In the genomic region with DNA sequence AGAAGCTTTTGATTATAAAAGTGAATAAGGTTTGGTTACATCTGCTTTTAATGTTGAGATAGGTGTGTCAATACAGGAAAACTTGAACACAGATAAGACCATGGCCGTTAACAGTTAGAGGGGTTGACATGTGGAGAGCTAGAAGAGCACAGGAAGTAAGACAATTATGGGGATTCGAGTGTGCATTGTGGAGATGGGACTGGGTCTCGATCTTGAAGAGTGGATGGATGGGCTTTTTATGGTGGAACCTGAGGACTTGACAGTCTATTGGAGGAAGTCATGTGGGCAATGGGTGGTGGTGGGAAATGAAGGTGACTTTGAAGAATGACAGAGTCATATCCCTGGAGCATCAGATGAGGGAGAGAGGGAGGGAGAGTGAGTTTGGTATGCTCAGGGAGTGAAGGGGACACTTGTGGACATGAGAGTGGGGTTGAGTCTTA, we compare ENCODE assay signal across 18 cellular contexts. TPM values are rescaled to one million over a fixed set of nuclear protein-coding genes. Genes with fewer than 3 reads are reported as not detected.
DNase-seq lines count a peak whose midpoint lies in the region; ATAC-seq, FAIRE-seq and TF ChIP-seq lines count a peak whose summit lies in the region.
"Had no signal": no experiment of that assay in that cellular context is flagged by ENCODE, and none has a peak within 500 bp of the region (broad histone marks: within the 10 kb centered on the region; RNA-seq: fewer than 3 reads in every experiment).

No MANE protein-coding gene starts in this region.

- 54 to 58% methylated on average over 3 of the region's 3 CpGs for WGBS in pancreas, 2 donors

- no peaks in the 10 kb centered on the region for H3K27me3 ChIP-seq in pancreas
- H3K27me3 ChIP-seq: hepatocyte, left lung, neural progenitor cell had no signal

- ATAC-seq in activated CD4-positive, alpha-beta T cell treated with anti-CD3 and anti-CD28 coated beads for 36 hours: no peak
- ATAC-seq in pancreas: no peak
- ATAC-seq: left lung had no signal

- peak overlapping the region; percentile 26 for H3K27ac Mint-ChIP-seq in activated CD4-positive, alpha-beta T cell treated with anti-CD3 and anti-CD28 coated beads for 36 hours
- H3K27ac Mint-ChIP-seq in activated naive CD8-positive, alpha-beta T cell: peak overlapping the region; percentile 90
- H3K27ac Mint-ChIP-seq in neural crest cell (ENCODE audit: unreplicated experiment): no peak overlapping the region
- H3K27ac Mint-ChIP-seq: neural progenitor cell had no signal

- H3K9me3 ChIP-seq in pancreas: no peaks in the 10 kb centered on the region
- H3K9me3 ChIP-seq: left lung had no signal

- peaks cover 32 to 44% (median 44%) of the 10 kb centered on the region in 3 donors for H3K4me1 ChIP-seq in pancreas

- H3K4me3 ChIP-seq in Jurkat, Clone E6-1 (ENCODE audit: low read length): peak overlapping the region; percentile 24
- H3K4me3 ChIP-seq in pancreas: no peak overlapping the region
- H3K4me3 ChIP-seq: hepatocyte, left lung, neural progenitor cell had no signal

- peaks cover 80% of the 10 kb centered on the region for H3K4me1 Mint-ChIP-seq in activated CD4-positive, alpha-beta T cell treated with anti-CD3 and anti-CD28 coated beads for 36 hours
- H3K4me1 Mint-ChIP-seq in activated naive CD8-positive, alpha-beta T cell (ENCODE audit: low read depth): peaks cover 85% of the 10 kb centered on the region
- H3K4me1 Mint-ChIP-seq in neural crest cell: peaks cover 62% of the 10 kb centered on the region

- DNase-seq in activated CD4-positive, alpha-beta T cell treated with anti-CD3 and anti-CD28 coated beads for 36 hours: no peak
- DNase-seq in activated CD4-positive, alpha-beta T cell treated with anti-CD3 and anti-CD28 coated beads, Interleukin-2, amount 50 U/mL, for 1 hour: no peak
- DNase-seq in Jurkat, Clone E6-1 (ENCODE audit: low read depth, low spot score): peak; percentile 79
- DNase-seq in neural crest cell (ENCODE audit: low read depth, low spot score) (no peak), pancreas (no peak), G401 (ENCODE audit: low spot score) (no peak), NCI-H2107 (lab: John Stamatoyannopoulos, UW) (no peak)
- DNase-seq: cortex of kidney, left lung, NCI-H2081, NCI-H774, RPMI8226 had no signal

- no peaks in the 10 kb centered on the region for H3K27me3 Mint-ChIP-seq in activated CD4-positive, alpha-beta T cell treated with anti-CD3 and anti-CD28 coated beads for 36 hours
- no peaks in the 10 kb centered on the region for H3K27me3 Mint-ChIP-seq in activated naive CD8-positive, alpha-beta T cell
- no peaks in the 10 kb centered on the region for H3K27me3 Mint-ChIP-seq in neural crest cell (ENCODE audit: low read depth)

- TF ChIP-seq CTCF in neural crest cell (conservative IDR thresholded peaks at IDR 0.05) (no peak), pancreas (IDR thresholded peaks at IDR 0.05) (no peak)

- H3K36me3 ChIP-seq in pancreas: no peaks in the 10 kb centered on the region
- H3K36me3 ChIP-seq: left lung, neural progenitor cell had no signal

- no peak for FAIRE-seq in pancreas (lab: Jason Lieb, UNC)
- FAIRE-seq: A204.1, D721Med, H1 had no signal

- CTCF ChIA-PET in activated CD4-positive, alpha-beta T cell treated with anti-CD3 and anti-CD28 coated beads for 36 hours (lab: Charles Lee): interaction anchor here (1.0 to 1.4 kb wide), 2 partner anchors 7 to 86 kb away, joined by 3 read pairs; no protein-coding TSS in a partner anchor

- H3K9me3 Mint-ChIP-seq in activated CD4-positive, alpha-beta T cell treated with anti-CD3 and anti-CD28 coated beads for 36 hours (ENCODE audit: low read depth): peaks cover 5% of the 10 kb centered on the region
- peaks cover 4% of the 10 kb centered on the region for H3K9me3 Mint-ChIP-seq in activated naive CD8-positive, alpha-beta T cell (ENCODE audit: low read depth)
- peaks cover 2% of the 10 kb centered on the region for H3K9me3 Mint-ChIP-seq in neural crest cell

- H3K27ac ChIP-seq in pancreas: no peak overlapping the region
- H3K27ac ChIP-seq: hepatocyte, left lung had no signal

- POLR2A ChIA-PET in activated CD4-positive, alpha-beta T cell treated with anti-CD3 and anti-CD28 coated beads for 36 hours (lab: Charles Lee): no interaction called here

- no peak overlapping the region for H3K4me3 Mint-ChIP-seq in activated CD4-positive, alpha-beta T cell treated with anti-CD3 and anti-CD28 coated beads for 36 hours
- peak overlapping the region; percentile 68 for H3K4me3 Mint-ChIP-seq in activated naive CD8-positive, alpha-beta T cell
- H3K4me3 Mint-ChIP-seq in neural crest cell: peak overlapping the region; percentile 1
- H3K4me3 Mint-ChIP-seq: neural progenitor cell had no signal

- peaks cover 21% of the 10 kb centered on the region for H3K36me3 Mint-ChIP-seq in activated CD4-positive, alpha-beta T cell treated with anti-CD3 and anti-CD28 coated beads for 36 hours (ENCODE audit: low read depth)
- peaks cover 7% of the 10 kb centered on the region for H3K36me3 Mint-ChIP-seq in activated naive CD8-positive, alpha-beta T cell
- H3K36me3 Mint-ChIP-seq in neural crest cell (ENCODE audit: low read depth): no peaks in the 10 kb centered on the region

- intact Hi-C loops in activated CD4-positive, alpha-beta T cell treated with anti-CD3 and anti-CD28 coated beads for 36 hours (cut with DNase I, micrococcal nuclease): no loop called here
- intact Hi-C loops in pancreas (cut with DNase I): no loop called here

- in situ Hi-C loops in G401 (cut with HindIII; ENCODE audit: low sequenced_read_pairs): no loop called here

RNA-seq across cellular contexts. Expression of gene DYRK1A, which starts 12.1 kb away (rescaled TPM):
- 10 to 100 TPM; 51.1 to 76.9 TPM for total RNA-seq in activated CD4-positive, alpha-beta T cell treated with anti-CD3 and anti-CD28 coated beads for 36 hours
- polyA plus RNA-seq in Jurkat, Clone E6-1 (2012; ENCODE audit: insufficient read depth, insufficient read length): 17.0 TPM
- 73.5 and 77.0 TPM in 2 replicates for total RNA-seq in neural crest cell
- 10 to 100 TPM; 20.4 to 37.9 (median 23.2) TPM for total RNA-seq in pancreas
- 10 to 100 TPM; 10.4 to 15.5 TPM for polyA plus RNA-seq in pancreas
- 36.5 and 51.4 TPM in 2 replicates for total RNA-seq in G401 (2014; rRNA removed; shearing (Covaris generic))
